ENCODE assay signal across 22 cellular contexts in genomic region chr10:99391346-99391745, GRCh38.
"Had no signal": no experiment of that assay in that cellular context is flagged by ENCODE, and none has a peak within 500 bp of the region (broad histone marks: within the 10 kb centered on the region; RNA-seq: fewer than 3 reads in every experiment).

No MANE protein-coding gene starts in this region.

- H3K36me3 ChIP-seq: upper lobe of left lung had no signal

- DNase-seq: activated CD4-positive, alpha-beta T cell treated with anti-CD3 and anti-CD28 coated beads, Interleukin-2, amount 50 U/mL, for 1 hour; activated CD8-positive, alpha-beta T cell treated with anti-CD3 and anti-CD28 coated beads for 36 hours; activated gamma-delta T cell treated with Interleukin-2 at 50 U/mL for 16 hours; activated T-cell treated with anti-CD3 and anti-CD28 coated beads, Interleukin-2, amount 50 U/mL, for 4 hours; aorta; central memory CD4-positive, alpha-beta T cell; hippocampal formation; lower lobe of right lung; nephron progenitor cell; sigmoid colon; small intestine; stimulated activated CD4-positive, alpha-beta T cell treated with anti-CD3 and anti-CD28 coated beads, Interleukin-4, amount 100 ng/mL, for 4 hours; stimulated activated CD8-positive, alpha-beta memory T cell treated with anti-CD3 and anti-CD28 coated beads, Interleukin-4, amount 100 ng/mL, for 48 hours; stimulated activated naive CD8-positive, alpha-beta T cell treated with anti-CD3 and anti-CD28 coated beads, Interleukin-15, amount 100 ng/mL, for 72 hours; substantia nigra; T-helper 2 cell; upper lobe of left lung had no signal

- H3K9me3 ChIP-seq: lower lobe of right lung, neutrophil, sigmoid colon, upper lobe of left lung, vagina had no signal

- H3K27me3 ChIP-seq: sigmoid colon, upper lobe of left lung, vagina had no signal

- ATAC-seq: activated CD8-positive, alpha-beta T cell treated with anti-CD3 and anti-CD28 coated beads for 36 hours; activated T-cell treated with anti-CD3 and anti-CD28 coated beads, Interleukin-2, amount 50 U/mL, for 4 hours; activated T-helper 17 cell treated with anti-CD3 and anti-CD28 coated beads, Interleukin-2, amount 50 U/mL, for 72 hours; esophagus mucosa; lower lobe of right lung; stimulated activated memory B cell treated with anti-CD40 and anti-IgM and Interleukin-4, amounts not matched to agents 10 μg/mL and 1 μg/mL and 100 μg/mL, for 72 hours; stimulated activated naive CD8-positive, alpha-beta T cell treated with anti-CD3 and anti-CD28 coated beads, Interleukin-15, amount 100 ng/mL, for 72 hours had no signal

- H3K4me3 ChIP-seq: lower lobe of right lung, sigmoid colon, upper lobe of left lung, vagina had no signal

- H3K4me1 ChIP-seq: vagina had no signal

- H3K27ac ChIP-seq: lower lobe of right lung, neutrophil, sigmoid colon, upper lobe of left lung, vagina had no signal
